Comparison of ENCODE assay signal across 1 cellular context in genomic region chr2:234488913-234489451, GRCh38.
TF ChIP-seq lines count a peak whose summit lies in the region.

No MANE protein-coding gene starts in this region.

TF ChIP-seq in GM23338, 12 proteins besides CTCF, POLR2A, EP300 and RAD21 (continued from another document):
- no peak for TF ChIP-seq ZNF462 (CRISPR knock-in tag; IDR thresholded peaks at IDR 0.05)
- no peak for TF ChIP-seq EZH2 (IDR thresholded peaks at IDR 0.05; ENCODE audit: low read depth, unreplicated experiment)
- TF ChIP-seq JUNB (IDR thresholded peaks at IDR 0.05; ENCODE audit: unreplicated experiment) = no peak
- no peak for TF ChIP-seq ZNF114 (CRISPR knock-in tag; IDR thresholded peaks at IDR 0.05)
- no peak for TF ChIP-seq ETS1 (IDR thresholded peaks at IDR 0.05)
- no peak for TF ChIP-seq STAT1 (IDR thresholded peaks at IDR 0.05; ENCODE audit: unreplicated experiment)
- no peak for TF ChIP-seq NANOG (IDR thresholded peaks at IDR 0.05; ENCODE audit: borderline replicate concordance)
- TF ChIP-seq ZNF331 (CRISPR knock-in tag; IDR thresholded peaks at IDR 0.05; ENCODE audit: low read depth) = no peak
- no peak for TF ChIP-seq POLR2AphosphoS5 (IDR thresholded peaks at IDR 0.05; ENCODE audit: low read depth)
- no peak for TF ChIP-seq EZH2phosphoT487 (IDR thresholded peaks at IDR 0.05; ENCODE audit: unreplicated experiment)
- TF ChIP-seq CREB1 (CRISPR knock-in tag; IDR thresholded peaks at IDR 0.05; ENCODE audit: low read depth) = no peak
